Comparison of ENCODE assay signal across 25 cellular contexts in genomic region chr6:99618649-99619408, GRCh38. TPM values are rescaled to one million over a fixed set of nuclear protein-coding genes. Genes with fewer than 3 reads are reported as not detected.
DNase-seq lines count a peak whose midpoint lies in the region; ATAC-seq, FAIRE-seq and TF ChIP-seq lines count a peak whose summit lies in the region.
"Had no signal": no experiment of that assay in that cellular context is flagged by ENCODE, and none has a peak within 500 bp of the region (broad histone marks: within the 10 kb centered on the region; RNA-seq: fewer than 3 reads in every experiment).

No MANE protein-coding gene starts in this region.

- peaks cover 0 to 4% of the 10 kb centered on the region in 2 experiments for H4K20me1 ChIP-seq in H1 (replicated peaks in 1 of 2; ENCODE audit: control insufficient read depth in 1 of 2, insufficient read depth in 2 of 2, low read length in 2 of 2)

- no peaks in the 10 kb centered on the region for H3K36me3 ChIP-seq in left ventricle myocardium inferior
- no peaks in the 10 kb centered on the region for H3K36me3 ChIP-seq in H1 (ENCODE audit: control insufficient read depth in 2 of 4, insufficient read depth in 4 of 4, low read length in 3 of 4)
- H3K36me3 ChIP-seq in iPS-20b (ENCODE audit: insufficient read depth, low read depth, low read length) = no peaks in the 10 kb centered on the region
- H3K36me3 ChIP-seq: SJSA1, suprapubic skin, vagina had no signal

- H3K23ac ChIP-seq in H1 (ENCODE audit: insufficient read length) = no peak overlapping the region

- TF ChIP-seq RAD21 in H1 (IDR thresholded peaks at IDR 0.05 in 1 of 2, conservative IDR thresholded peaks at IDR 0.05 in 1 of 2; ENCODE audit: low read depth in 2 of 2, low read length in 2 of 2) = no peak

- TF ChIP-seq EP300 in H1 (IDR thresholded peaks at IDR 0.05; ENCODE audit: borderline replicate concordance in 1 of 2, low read depth in 2 of 2, low read length in 2 of 2) = no peak

- H3K9me3 ChIP-seq in left ventricle myocardium inferior (replicated peaks) (no peaks in the 10 kb centered on the region), H1 (ENCODE audit: insufficient read depth in 2 of 2, low read depth in 1 of 2, low read length in 1 of 2) (no peaks in the 10 kb centered on the region), iPS-20b (ENCODE audit: insufficient read depth, low read depth, low read length) (peaks cover 5% of the 10 kb centered on the region)
- H3K9me3 ChIP-seq: Caco-2, suprapubic skin, vagina had no signal

- 4% methylated on average over 59 of the region's 65 CpGs; no CpG with 5 or more reads in 1 of the 2 experiments for WGBS in H1 (ENCODE audit: extremely low coverage in 1 of 2, insufficient coverage in 1 of 2, insufficient read length in 1 of 2, insufficient replicate concordance in 2 of 2, low coverage in 1 of 2, low lambda C conversion rate in 2 of 2, missing lambda C conversion rate in 1 of 2), 2 experiments

- H3K27me3 ChIP-seq in left ventricle myocardium inferior (ENCODE audit: low read depth) (peaks cover 100% of the 10 kb centered on the region), H1 (replicated peaks in 1 of 4; ENCODE audit: control insufficient read depth in 3 of 4, extremely low read depth in 1 of 4, insufficient read depth in 3 of 4, low read length in 3 of 4) (peaks cover 54 to 78% (median 63%) of the 10 kb centered on the region in 4 experiments), iPS-20b (ENCODE audit: insufficient read depth, low read length) (peaks cover 100% of the 10 kb centered on the region)

- peak overlapping the region; percentile 67; the same call in 1 of the 2 replicates for H2AFZ ChIP-seq in H1 (ENCODE audit: low read length)

- H3K4me3 ChIP-seq in left ventricle myocardium inferior = peak overlapping the region; percentile 13
- H3K4me3 ChIP-seq in H1 (ENCODE audit: extremely low read depth in 1 of 4, insufficient read depth in 2 of 4, low read depth in 3 of 4, low read length in 4 of 4) = peak overlapping the region; percentile 36 to 58 (median 42)
- H3K4me3 ChIP-seq in iPS-20b (ENCODE audit: low read length) = peak overlapping the region; percentile 60
- H3K4me3 ChIP-seq: SJSA1, suprapubic skin, vagina had no signal

- no peak for ATAC-seq in left cardiac atrium
- no peak for ATAC-seq in HG02938 (IDR thresholded peaks at IDR 0.05; ENCODE audit: unreplicated experiment)
- ATAC-seq: sciatic nerve had no signal

- H4K8ac ChIP-seq in H1 (ENCODE audit: extremely low read depth, insufficient read depth, low read length) = peak overlapping the region; percentile 53

- H3K9ac ChIP-seq in H1 (replicated peaks in 1 of 4; ENCODE audit: extremely low read depth in 1 of 4, low read depth in 3 of 4, low read length in 3 of 4) (no peak overlapping the region), iPS-20b (ENCODE audit: low read depth, low read length) (no peak overlapping the region)

- H2BK20ac ChIP-seq in H1 (ENCODE audit: low read length) = no peak overlapping the region

- peak overlapping the region; percentile 63 to 75 for H3K4me2 ChIP-seq in H1 (ENCODE audit: insufficient read depth in 1 of 2, low read depth in 2 of 2, low read length in 2 of 2)

- 0 out of 2 replicates have a peak overlapping the region, but pooled peaks have one; percentile 19 for H3K18ac ChIP-seq in H1 (ENCODE audit: extremely low read depth, low read length)

- POLR2A ChIA-PET in H1 (lab: Charles Lee; ENCODE audit: partially characterized antibody) = interaction anchor here (1.0 to 3.2 kb wide), 2 partner anchors 15 to 51 kb away, joined by 3 to 14 read pairs; partner anchors contain the start of gene CCNC

- H3K23me2 ChIP-seq in H1 (ENCODE audit: low read depth, low read length) = peaks cover 11% of the 10 kb centered on the region; the same call in 1 of the 2 replicates

- no peak overlapping the region for H2AK5ac ChIP-seq in H1 (ENCODE audit: low read depth, low read length)

- H3K79me2 ChIP-seq in H1 (ENCODE audit: control insufficient read depth in 1 of 2, insufficient read depth in 2 of 2, low read length in 2 of 2) = no peaks in the 10 kb centered on the region

- no peak for DNase-seq in left ventricle myocardium inferior
- no peak for DNase-seq in left cardiac atrium
- DNase-seq in H1 (ENCODE audit: low read depth in 1 of 2, low spot score in 2 of 2) = peak in 1 of 2 experiments; percentile 87
- DNase-seq in NOMO-1 treated with DMSO at 0.1 percent for 48 hours (lab: John Stamatoyannopoulos, UW; ENCODE audit: unreplicated experiment) = no peak
- DNase-seq in HPDE6-E6E7 (ENCODE audit: extremely low spot score) = no peak
- no peak for DNase-seq in RCC 7860 (ENCODE audit: low spot score)
- DNase-seq: activated B cell treated with CpG ODN at 0.5 μM for 24 hours; activated CD4-positive, alpha-beta T cell treated with anti-CD3 and anti-CD28 coated beads, Interleukin-2, amount 50 U/mL, for 48 hours; activated effector memory CD4-positive, alpha-beta T cell treated with anti-CD3 and anti-CD28 coated beads, Interleukin-2, amount 50 U/mL, for 16 hours; Caco-2; DND-41; effector CD8-positive, alpha-beta T cell; head of caudate nucleus; HFFc6; NCI-H1930; NCI-H226 had no signal

- H2BK5ac ChIP-seq in H1 (ENCODE audit: low read depth, low read length) = no peak overlapping the region

- no peak for TF ChIP-seq POLR2A in H1 (IDR thresholded peaks at IDR 0.05; ENCODE audit: control extremely low read depth in 1 of 2, low read depth in 2 of 2, low read length in 2 of 2)

- intact Hi-C loops in left ventricle myocardium inferior (cut with micrococcal nuclease) = no loop called here
- intact Hi-C loops in left cardiac atrium (cut with DNase I) = no loop called here

- TF ChIP-seq CTCF in left ventricle myocardium inferior (IDR thresholded peaks at IDR 0.05; ENCODE audit: borderline replicate concordance) (no peak), H1 (IDR thresholded peaks at IDR 0.05; ENCODE audit: control extremely low read depth in 1 of 3, insufficient read depth in 1 of 3, low read depth in 1 of 3, low read length in 3 of 3) (no peak)

- peaks cover 20% of the 10 kb centered on the region for H3K4me1 ChIP-seq in left ventricle myocardium inferior
- H3K4me1 ChIP-seq in H1 (replicated peaks in 1 of 4; ENCODE audit: control insufficient read depth in 3 of 4, insufficient read depth in 4 of 4, low read length in 3 of 4) = peaks cover 0 to 9% (median 7%) of the 10 kb centered on the region in 4 experiments; a peak in 5 of 7 replicates
- no peaks in the 10 kb centered on the region; the same call in 1 of the 2 replicates for H3K4me1 ChIP-seq in iPS-20b (ENCODE audit: insufficient read depth, low read length)
- H3K4me1 ChIP-seq: Caco-2 had no signal

- H3K27ac ChIP-seq in left ventricle myocardium inferior (replicated peaks) (no peak overlapping the region), H1 (ENCODE audit: low read depth, low read length) (no peak overlapping the region), iPS-20b (ENCODE audit: low read length) (no peak overlapping the region)
- H3K27ac ChIP-seq: SJSA1, suprapubic skin, vagina had no signal

- H3K56ac ChIP-seq in H1 (replicated peaks; ENCODE audit: insufficient read length, low read depth, low read length) = no peak overlapping the region

- no peak overlapping the region for H3K14ac ChIP-seq in H1 (ENCODE audit: insufficient read length)

- H2BK120ac ChIP-seq in H1 (replicated peaks; ENCODE audit: low read depth, low read length) = no peak overlapping the region

- no peak overlapping the region for H3K4ac ChIP-seq in H1 (replicated peaks; ENCODE audit: insufficient read length, low read depth, low read length)

- FAIRE-seq in H1 (lab: Jason Lieb, UNC) = peak; percentile 87
- no peak for FAIRE-seq in RCC 7860 (lab: Jason Lieb, UNC)

- H2BK15ac ChIP-seq in H1 (ENCODE audit: low read length) = no peak overlapping the region

- H4K5ac ChIP-seq in H1 (ENCODE audit: insufficient read length, low read depth, low read length) = no peak overlapping the region

- no peak overlapping the region for H2BK12ac ChIP-seq in H1 (ENCODE audit: low read depth, low read length)

- CTCF ChIA-PET in H1 (lab: Charles Lee; ENCODE audit: partially characterized antibody) = interaction anchor here (1.0 to 2.0 kb wide), 7 partner anchors 9 to 813 kb away, joined by 3 to 10 read pairs (median 3); no protein-coding TSS in a partner anchor

- H3K79me1 ChIP-seq in H1 (ENCODE audit: low read depth, low read length) = no peaks in the 10 kb centered on the region

- H4K91ac ChIP-seq in H1 (replicated peaks; ENCODE audit: insufficient read length, low read length) = no peak overlapping the region

TF ChIP-seq in H1, 55 proteins besides CTCF, POLR2A, EP300 and RAD21 (continues in another document):
- no peak for TF ChIP-seq TCF12 (IDR thresholded peaks at IDR 0.05; ENCODE audit: low read depth, low read length)
- peak; percentile 80 for TF ChIP-seq ASH2L (IDR thresholded peaks at IDR 0.05; ENCODE audit: low read length)
- no peak for TF ChIP-seq SIRT6 (IDR thresholded peaks at IDR 0.05; ENCODE audit: low read length)
- TF ChIP-seq SUZ12 (IDR thresholded peaks at IDR 0.05; ENCODE audit: low read length) = peak; percentile 83
- TF ChIP-seq NANOG (IDR thresholded peaks at IDR 0.05; ENCODE audit: insufficient read depth, low read depth, low read length, poor library complexity, severe bottlenecking) = no peak
- TF ChIP-seq EZH2 (IDR thresholded peaks at IDR 0.05; ENCODE audit: low read depth, low read length, severe bottlenecking) = peak; percentile 85

RNA-seq across cellular contexts. Expression of gene PRDM13, which starts 12.2 kb away (rescaled TPM):
- not detected for total RNA-seq in left ventricle myocardium inferior
- not detected for total RNA-seq in left cardiac atrium
- 0.09 and 0.13 TPM in 2 replicates for total RNA-seq in H1 (2021; fragmentation: NEBNext Ultra II Directional; extraction: Animal tissue kit (Norgen Biotek cat#: 25700))
- 0.05 and 0.06 TPM in 2 replicates for polyA plus RNA-seq in H1 (2011; rRNA removed)
- polyA plus RNA-seq in H1 (2011; cell fraction: cytosol; rRNA removed) = 0.10 TPM
- polyA plus RNA-seq in H1 (2011; cell fraction: nucleus; rRNA removed) = 0.03 TPM
- polyA plus RNA-seq in H1 (2012, experiment 1 of 2) = 0.07 to 0.10 TPM in 2 of 4 replicates, not detected in the others
- polyA plus RNA-seq in H1 (2012, experiment 2 of 2) = 0.16 TPM
- polyA plus RNA-seq in H1 (2013, experiment 1 of 2) = 0.10 TPM
- 0.13 TPM for polyA plus RNA-seq in H1 (2013, experiment 2 of 2)
- polyA minus RNA-seq in H1 (2011; rRNA and poly(A)+ RNA removed) = 0.05 TPM in 1 of 2 replicates, not detected in the other
- polyA minus RNA-seq in H1 (2011; cell fraction: cytosol; rRNA and poly(A)+ RNA removed) = not detected
- polyA minus RNA-seq in H1 (2011; cell fraction: nucleus; rRNA and poly(A)+ RNA removed) = 0.30 TPM
- total RNA-seq: activated B cell treated with CpG ODN at 0.5 μM for 24 hours, HFFc6, myocyte, osteocyte, sciatic nerve, SJSA1, suprapubic skin, vagina had no signal
- polyA plus RNA-seq: BJ had no signal

RNA-seq across cellular contexts. Expression of gene CCNC, which starts 50.4 kb away (rescaled TPM):
- 15.1 TPM for total RNA-seq in left ventricle myocardium inferior
- total RNA-seq in left cardiac atrium = 10 to 100 TPM; 20.6 to 28.9 TPM
- 94.5 and 107 TPM in 2 replicates for total RNA-seq in H1 (2021; fragmentation: NEBNext Ultra II Directional; extraction: Animal tissue kit (Norgen Biotek cat#: 25700))
- polyA plus RNA-seq in H1 (2011; rRNA removed) = 20.1 and 45.4 TPM in 2 replicates
- 53.2 TPM for polyA plus RNA-seq in H1 (2011; cell fraction: cytosol; rRNA removed)
- polyA plus RNA-seq in H1 (2011; cell fraction: nucleus; rRNA removed) = 18.5 TPM
- 45.0 to 56.3 TPM (median 50.3 TPM) in 4 replicates for polyA plus RNA-seq in H1 (2012, experiment 1 of 2)
- polyA plus RNA-seq in H1 (2012, experiment 2 of 2) = 10.3 TPM
- 59.4 TPM for polyA plus RNA-seq in H1 (2013, experiment 1 of 2)
- polyA plus RNA-seq in H1 (2013, experiment 2 of 2) = 57.2 TPM
- 100.0 and 164 TPM in 2 replicates for polyA minus RNA-seq in H1 (2011; rRNA and poly(A)+ RNA removed)
- polyA minus RNA-seq in H1 (2011; cell fraction: cytosol; rRNA and poly(A)+ RNA removed) = 66.6 TPM
- 52.5 TPM for polyA minus RNA-seq in H1 (2011; cell fraction: nucleus; rRNA and poly(A)+ RNA removed)
